Comparison of ENCODE assay signal across 1 cellular context in the genomic region with DNA sequence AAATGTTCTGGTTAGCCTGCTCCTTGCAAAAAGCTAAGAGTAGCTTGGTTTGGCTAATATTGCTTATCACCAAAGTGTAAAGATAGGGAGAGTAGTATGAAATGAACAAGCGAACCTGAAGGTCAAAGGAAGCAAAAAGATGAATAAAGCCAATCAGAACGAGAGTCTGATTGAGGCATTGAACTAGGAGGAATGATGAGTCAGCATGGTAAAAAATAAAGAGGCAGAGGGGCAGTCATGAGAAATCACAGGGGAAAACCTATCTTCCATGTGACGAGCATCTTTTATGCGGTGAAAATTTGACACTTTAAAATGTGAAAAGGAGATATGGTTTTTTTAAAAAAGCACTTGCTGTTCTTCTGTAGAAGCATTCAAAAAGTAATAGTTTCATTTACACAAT.
TF ChIP-seq lines count a peak whose summit lies in the region.

No MANE protein-coding gene starts in this region.

TF ChIP-seq in GM23338, 12 proteins besides CTCF, POLR2A, EP300 and RAD21:
- TF ChIP-seq, protein P1, sequence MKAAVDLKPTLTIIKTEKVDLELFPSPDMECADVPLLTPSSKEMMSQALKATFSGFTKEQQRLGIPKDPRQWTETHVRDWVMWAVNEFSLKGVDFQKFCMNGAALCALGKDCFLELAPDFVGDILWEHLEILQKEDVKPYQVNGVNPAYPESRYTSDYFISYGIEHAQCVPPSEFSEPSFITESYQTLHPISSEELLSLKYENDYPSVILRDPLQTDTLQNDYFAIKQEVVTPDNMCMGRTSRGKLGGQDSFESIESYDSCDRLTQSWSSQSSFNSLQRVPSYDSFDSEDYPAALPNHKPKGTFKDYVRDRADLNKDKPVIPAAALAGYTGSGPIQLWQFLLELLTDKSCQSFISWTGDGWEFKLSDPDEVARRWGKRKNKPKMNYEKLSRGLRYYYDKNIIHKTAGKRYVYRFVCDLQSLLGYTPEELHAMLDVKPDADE (IDR thresholded peaks at IDR 0.05) = no peak
- TF ChIP-seq EZH2phosphoT487 (IDR thresholded peaks at IDR 0.05; ENCODE audit: unreplicated experiment) = no peak
- no peak for TF ChIP-seq STAT1 (IDR thresholded peaks at IDR 0.05; ENCODE audit: unreplicated experiment)
- no peak for TF ChIP-seq CREB1 (CRISPR knock-in tag; IDR thresholded peaks at IDR 0.05; ENCODE audit: low read depth)
- TF ChIP-seq, protein P2, sequence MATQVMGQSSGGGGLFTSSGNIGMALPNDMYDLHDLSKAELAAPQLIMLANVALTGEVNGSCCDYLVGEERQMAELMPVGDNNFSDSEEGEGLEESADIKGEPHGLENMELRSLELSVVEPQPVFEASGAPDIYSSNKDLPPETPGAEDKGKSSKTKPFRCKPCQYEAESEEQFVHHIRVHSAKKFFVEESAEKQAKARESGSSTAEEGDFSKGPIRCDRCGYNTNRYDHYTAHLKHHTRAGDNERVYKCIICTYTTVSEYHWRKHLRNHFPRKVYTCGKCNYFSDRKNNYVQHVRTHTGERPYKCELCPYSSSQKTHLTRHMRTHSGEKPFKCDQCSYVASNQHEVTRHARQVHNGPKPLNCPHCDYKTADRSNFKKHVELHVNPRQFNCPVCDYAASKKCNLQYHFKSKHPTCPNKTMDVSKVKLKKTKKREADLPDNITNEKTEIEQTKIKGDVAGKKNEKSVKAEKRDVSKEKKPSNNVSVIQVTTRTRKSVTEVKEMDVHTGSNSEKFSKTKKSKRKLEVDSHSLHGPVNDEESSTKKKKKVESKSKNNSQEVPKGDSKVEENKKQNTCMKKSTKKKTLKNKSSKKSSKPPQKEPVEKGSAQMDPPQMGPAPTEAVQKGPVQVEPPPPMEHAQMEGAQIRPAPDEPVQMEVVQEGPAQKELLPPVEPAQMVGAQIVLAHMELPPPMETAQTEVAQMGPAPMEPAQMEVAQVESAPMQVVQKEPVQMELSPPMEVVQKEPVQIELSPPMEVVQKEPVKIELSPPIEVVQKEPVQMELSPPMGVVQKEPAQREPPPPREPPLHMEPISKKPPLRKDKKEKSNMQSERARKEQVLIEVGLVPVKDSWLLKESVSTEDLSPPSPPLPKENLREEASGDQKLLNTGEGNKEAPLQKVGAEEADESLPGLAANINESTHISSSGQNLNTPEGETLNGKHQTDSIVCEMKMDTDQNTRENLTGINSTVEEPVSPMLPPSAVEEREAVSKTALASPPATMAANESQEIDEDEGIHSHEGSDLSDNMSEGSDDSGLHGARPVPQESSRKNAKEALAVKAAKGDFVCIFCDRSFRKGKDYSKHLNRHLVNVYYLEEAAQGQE (IDR thresholded peaks at IDR 0.05; ENCODE audit: unreplicated experiment) = no peak
- TF ChIP-seq JUNB (IDR thresholded peaks at IDR 0.05; ENCODE audit: unreplicated experiment) = no peak
- no peak for TF ChIP-seq EZH2 (IDR thresholded peaks at IDR 0.05; ENCODE audit: low read depth, unreplicated experiment)
- TF ChIP-seq, protein P3, sequence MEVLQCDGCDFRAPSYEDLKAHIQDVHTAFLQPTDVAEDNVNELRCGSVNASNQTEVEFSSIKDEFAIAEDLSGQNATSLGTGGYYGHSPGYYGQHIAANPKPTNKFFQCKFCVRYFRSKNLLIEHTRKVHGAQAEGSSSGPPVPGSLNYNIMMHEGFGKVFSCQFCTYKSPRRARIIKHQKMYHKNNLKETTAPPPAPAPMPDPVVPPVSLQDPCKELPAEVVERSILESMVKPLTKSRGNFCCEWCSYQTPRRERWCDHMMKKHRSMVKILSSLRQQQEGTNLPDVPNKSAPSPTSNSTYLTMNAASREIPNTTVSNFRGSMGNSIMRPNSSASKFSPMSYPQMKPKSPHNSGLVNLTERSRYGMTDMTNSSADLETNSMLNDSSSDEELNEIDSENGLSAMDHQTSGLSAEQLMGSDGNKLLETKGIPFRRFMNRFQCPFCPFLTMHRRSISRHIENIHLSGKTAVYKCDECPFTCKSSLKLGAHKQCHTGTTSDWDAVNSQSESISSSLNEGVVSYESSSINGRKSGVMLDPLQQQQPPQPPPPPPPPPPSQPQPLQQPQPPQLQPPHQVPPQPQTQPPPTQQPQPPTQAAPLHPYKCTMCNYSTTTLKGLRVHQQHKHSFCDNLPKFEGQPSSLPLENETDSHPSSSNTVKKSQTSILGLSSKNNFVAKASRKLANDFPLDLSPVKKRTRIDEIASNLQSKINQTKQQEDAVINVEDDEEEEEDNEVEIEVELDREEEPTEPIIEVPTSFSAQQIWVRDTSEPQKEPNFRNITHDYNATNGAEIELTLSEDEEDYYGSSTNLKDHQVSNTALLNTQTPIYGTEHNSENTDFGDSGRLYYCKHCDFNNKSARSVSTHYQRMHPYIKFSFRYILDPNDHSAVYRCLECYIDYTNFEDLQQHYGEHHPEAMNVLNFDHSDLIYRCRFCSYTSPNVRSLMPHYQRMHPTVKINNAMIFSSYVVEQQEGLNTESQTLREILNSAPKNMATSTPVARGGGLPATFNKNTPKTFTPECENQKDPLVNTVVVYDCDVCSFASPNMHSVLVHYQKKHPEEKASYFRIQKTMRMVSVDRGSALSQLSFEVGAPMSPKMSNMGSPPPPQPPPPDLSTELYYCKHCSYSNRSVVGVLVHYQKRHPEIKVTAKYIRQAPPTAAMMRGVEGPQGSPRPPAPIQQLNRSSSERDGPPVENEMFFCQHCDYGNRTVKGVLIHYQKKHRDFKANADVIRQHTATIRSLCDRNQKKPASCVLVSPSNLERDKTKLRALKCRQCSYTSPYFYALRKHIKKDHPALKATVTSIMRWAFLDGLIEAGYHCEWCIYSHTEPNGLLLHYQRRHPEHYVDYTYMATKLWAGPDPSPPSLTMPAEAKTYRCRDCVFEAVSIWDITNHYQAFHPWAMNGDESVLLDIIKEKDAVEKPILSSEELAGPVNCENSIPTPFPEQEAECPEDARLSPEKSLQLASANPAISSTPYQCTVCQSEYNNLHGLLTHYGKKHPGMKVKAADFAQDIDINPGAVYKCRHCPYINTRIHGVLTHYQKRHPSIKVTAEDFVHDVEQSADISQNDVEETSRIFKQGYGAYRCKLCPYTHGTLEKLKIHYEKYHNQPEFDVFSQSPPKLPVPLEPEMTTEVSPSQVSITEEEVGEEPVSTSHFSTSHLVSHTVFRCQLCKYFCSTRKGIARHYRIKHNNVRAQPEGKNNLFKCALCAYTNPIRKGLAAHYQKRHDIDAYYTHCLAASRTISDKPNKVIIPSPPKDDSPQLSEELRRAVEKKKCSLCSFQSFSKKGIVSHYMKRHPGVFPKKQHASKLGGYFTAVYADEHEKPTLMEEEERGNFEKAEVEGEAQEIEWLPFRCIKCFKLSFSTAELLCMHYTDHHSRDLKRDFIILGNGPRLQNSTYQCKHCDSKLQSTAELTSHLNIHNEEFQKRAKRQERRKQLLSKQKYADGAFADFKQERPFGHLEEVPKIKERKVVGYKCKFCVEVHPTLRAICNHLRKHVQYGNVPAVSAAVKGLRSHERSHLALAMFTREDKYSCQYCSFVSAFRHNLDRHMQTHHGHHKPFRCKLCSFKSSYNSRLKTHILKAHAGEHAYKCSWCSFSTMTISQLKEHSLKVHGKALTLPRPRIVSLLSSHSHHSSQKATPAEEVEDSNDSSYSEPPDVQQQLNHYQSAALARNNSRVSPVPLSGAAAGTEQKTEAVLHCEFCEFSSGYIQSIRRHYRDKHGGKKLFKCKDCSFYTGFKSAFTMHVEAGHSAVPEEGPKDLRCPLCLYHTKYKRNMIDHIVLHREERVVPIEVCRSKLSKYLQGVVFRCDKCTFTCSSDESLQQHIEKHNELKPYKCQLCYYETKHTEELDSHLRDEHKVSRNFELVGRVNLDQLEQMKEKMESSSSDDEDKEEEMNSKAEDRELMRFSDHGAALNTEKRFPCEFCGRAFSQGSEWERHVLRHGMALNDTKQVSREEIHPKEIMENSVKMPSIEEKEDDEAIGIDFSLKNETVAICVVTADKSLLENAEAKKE (CRISPR knock-in tag; IDR thresholded peaks at IDR 0.05) = no peak
TF ChIP-seq in GM23338: peak in this region for 0.
